ENCODE assay signal across 11 cellular contexts in genomic region chr1:43799656-43800629, GRCh38.
DNase-seq lines count a peak whose midpoint lies in the region; ATAC-seq, FAIRE-seq and TF ChIP-seq lines count a peak whose summit lies in the region.
"Had no signal": no experiment of that assay in that cellular context is flagged by ENCODE, and none has a peak within 500 bp of the region (broad histone marks: within the 10 kb centered on the region; RNA-seq: fewer than 3 reads in every experiment).

No MANE protein-coding gene starts in this region.

- H3K9me3 ChIP-seq in adipocyte (ENCODE audit: control insufficient read depth, low read length) = no peaks in the 10 kb centered on the region
- H3K9me3 ChIP-seq: thoracic aorta had no signal

- no peak overlapping the region for H3K9ac ChIP-seq in adipocyte (ENCODE audit: low read length)

- no peak overlapping the region for H3K4me3 ChIP-seq in adipocyte (ENCODE audit: low read length)
- H3K4me3 ChIP-seq: thoracic aorta had no signal

- ATAC-seq in GM19328 (IDR thresholded peaks at IDR 0.05; ENCODE audit: unreplicated experiment) (no peak), HG02981 (IDR thresholded peaks at IDR 0.05; ENCODE audit: unreplicated experiment) (no peak)

- DNase-seq in AG08396 (ENCODE audit: low spot score) = peak; percentile 71
- DNase-seq in GM12891 (ENCODE audit: insufficient read length, low spot score) = no peak
- DNase-seq in adipocyte (ENCODE audit: low read depth) = peak; percentile 70
- peak; percentile 52 for DNase-seq in kidney tubule cell (ENCODE audit: low spot score)
- DNase-seq in activated CD8-positive, alpha-beta memory T cell treated with anti-CD3 and anti-CD28 coated beads, Interleukin-2, amount 50 U/mL, for 48 hours = no peak
- DNase-seq in RPMI8226 = no peak
- DNase-seq: NCI-H1048, posterior cingulate gyrus had no signal

- FAIRE-seq in GM12891 (lab: Jason Lieb, UNC) = peak; percentile 16

- no peak for TF ChIP-seq POLR2A in GM12891 (IDR thresholded peaks at IDR 0.05; ENCODE audit: low read depth, low read length)

- no peaks in the 10 kb centered on the region for H3K27me3 ChIP-seq in adipocyte (replicated peaks; ENCODE audit: control insufficient read depth, insufficient read depth, low read length)

- H3K36me3 ChIP-seq in adipocyte (ENCODE audit: control insufficient read depth, insufficient read depth, low read length, severe bottlenecking) = no peaks in the 10 kb centered on the region
- H3K36me3 ChIP-seq: thoracic aorta had no signal

- H3K4me1 ChIP-seq in adipocyte (ENCODE audit: control insufficient read depth, insufficient read depth, low read length) = peaks cover 17% of the 10 kb centered on the region

TF ChIP-seq in GM12891, 5 proteins besides CTCF, POLR2A, EP300 and RAD21:
- TF ChIP-seq PAX5 (IDR thresholded peaks at IDR 0.05; ENCODE audit: insufficient read depth, low read length, severe bottlenecking) (no peak), POLR2AphosphoS5 (IDR thresholded peaks at IDR 0.05; ENCODE audit: low read depth, low read length) (no peak), TAF1 (IDR thresholded peaks at IDR 0.05; ENCODE audit: low read depth, low read length) (no peak), POU2F2 (IDR thresholded peaks at IDR 0.05; ENCODE audit: low read depth, low read length) (no peak), SPI1 (IDR thresholded peaks at IDR 0.05; ENCODE audit: low read depth, low read length) (no peak)

Comparison
In these comparisons a context has a peak if more than half of its experiments do, and no peak if none do; other contexts are left out.
1. DNase-seq: peak in AG08396 (single experiment), adipocyte (single experiment) and kidney tubule cell (single experiment); none in GM12891 (single experiment), activated CD8-positive, alpha-beta memory T cell treated with anti-CD3 and anti-CD28 coated beads, Interleukin-2, amount 50 U/mL, for 48 hours (single experiment) and RPMI8226 (single experiment).